8 cellular contexts compared by ENCODE assay signal in the genomic region with DNA sequence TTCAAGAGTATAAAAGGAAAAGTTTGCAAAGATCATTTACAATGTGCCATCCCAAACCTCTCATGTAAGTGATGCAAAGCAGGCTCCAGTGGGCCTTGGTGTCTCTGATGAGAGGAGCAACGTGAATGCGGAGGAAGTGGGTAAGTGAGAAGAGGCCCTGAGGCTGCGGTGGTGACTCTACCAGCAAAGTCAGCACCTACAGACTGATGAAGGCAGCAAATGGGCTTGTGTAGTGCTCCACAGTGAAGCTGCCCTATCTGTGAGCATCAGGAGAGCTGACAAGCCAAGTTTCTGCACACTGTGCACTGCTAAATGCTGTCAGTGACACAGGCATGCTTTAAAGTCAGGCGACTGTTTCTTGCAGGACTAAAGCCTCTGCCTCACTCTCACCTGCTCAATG. TPM values are rescaled to one million over a fixed set of nuclear protein-coding genes. Genes with fewer than 3 reads are reported as not detected.
A peak's percentile ranks its signal among the peaks of the same experiment; 100 is the strongest.
DNase-seq lines count a peak whose midpoint lies in the region; ATAC-seq lines count a peak whose summit lies in the region.

No MANE protein-coding gene starts in this region.

- POLR2A ChIA-PET in T-cell (lab: Charles Lee): interaction anchor here (0.6 to 1.4 kb wide), 6 partner anchors 11 to 383 kb away, joined by 3 to 9 read pairs (median 6); no protein-coding TSS in a partner anchor

- H3K4me1 Mint-ChIP-seq in T-cell: peaks cover 67 to 77% (median 74%) of the 10 kb centered on the region in 3 donors
- peaks cover 77% of the 10 kb centered on the region for H3K4me1 Mint-ChIP-seq in activated naive CD8-positive, alpha-beta T cell treated with anti-CD3 and anti-CD28 coated beads, Interleukin-2, amount 50 U/mL, for 24 hours

- CTCF ChIA-PET in T-cell (lab: Charles Lee): interaction anchor here in 1 of 2 donors (1.0 to 2.9 kb wide), 5 partner anchors 11 to 96 kb away, joined by 3 to 8 read pairs (median 4); no protein-coding TSS in a partner anchor

- no peaks in the 10 kb centered on the region for H3K27me3 Mint-ChIP-seq in T-cell
- no peaks in the 10 kb centered on the region for H3K27me3 Mint-ChIP-seq in activated naive CD8-positive, alpha-beta T cell treated with anti-CD3 and anti-CD28 coated beads, Interleukin-2, amount 50 U/mL, for 24 hours

- H3K4me3 Mint-ChIP-seq in T-cell: peak overlapping the region; percentile 26 to 64 (median 42)
- peak overlapping the region; percentile 59 for H3K4me3 Mint-ChIP-seq in activated naive CD8-positive, alpha-beta T cell treated with anti-CD3 and anti-CD28 coated beads, Interleukin-2, amount 50 U/mL, for 24 hours

- H3K9me3 Mint-ChIP-seq in T-cell: no peaks in the 10 kb centered on the region
- no peaks in the 10 kb centered on the region for H3K9me3 Mint-ChIP-seq in activated naive CD8-positive, alpha-beta T cell treated with anti-CD3 and anti-CD28 coated beads, Interleukin-2, amount 50 U/mL, for 24 hours

- H3K27ac Mint-ChIP-seq in T-cell: peak overlapping the region; percentile 93
- H3K27ac Mint-ChIP-seq in activated naive CD8-positive, alpha-beta T cell treated with anti-CD3 and anti-CD28 coated beads, Interleukin-2, amount 50 U/mL, for 24 hours: peak overlapping the region; percentile 93

- DNase-seq in T-cell (peak; percentile 55 to 90 (median 78)), NCI-H2107 (lab: John Stamatoyannopoulos, UW) (no peak), GM03348 (ENCODE audit: low spot score) (no peak), NCI-H1092 treated with DMSO at 0.1 percent for 48 hours (lab: John Stamatoyannopoulos, UW) (no peak)
- peak; percentile 73 for DNase-seq in activated naive CD8-positive, alpha-beta T cell treated with anti-CD3 and anti-CD28 coated beads, Interleukin-2, amount 50 U/mL, for 24 hours
- DNase-seq in stimulated activated CD8-positive, alpha-beta memory T cell treated with anti-CD3 and anti-CD28 coated beads, Interleukin-15, amount 100 ng/mL, for 24 hours (ENCODE audit: low read depth): peak; percentile 34

- ATAC-seq in GM19351 (IDR thresholded peaks at IDR 0.05; ENCODE audit: unreplicated experiment) (peak; percentile 42), T-cell (replicated peaks in 1 of 4) (peak; percentile 99), HG02981 (IDR thresholded peaks at IDR 0.05; ENCODE audit: unreplicated experiment) (no peak)
- ATAC-seq in activated naive CD8-positive, alpha-beta T cell treated with anti-CD3 and anti-CD28 coated beads, Interleukin-2, amount 50 U/mL, for 24 hours: peak; percentile 86

- H3K36me3 Mint-ChIP-seq in T-cell: no peaks in the 10 kb centered on the region
- H3K36me3 Mint-ChIP-seq in activated naive CD8-positive, alpha-beta T cell treated with anti-CD3 and anti-CD28 coated beads, Interleukin-2, amount 50 U/mL, for 24 hours (ENCODE audit: low read depth): peaks cover 2% of the 10 kb centered on the region

RNA-seq across cellular contexts. Expression of a gene that starts 15.6 kb away (rescaled TPM):
- 100 to 1,000 TPM in 4 of 5 donors, 10 to 100 TPM in 1; 95.0 to 108 (median 103) TPM for total RNA-seq in T-cell

Comparison
In these comparisons a context has a peak if more than half of its experiments do, and no peak if none do; other contexts are left out.
1. DNase-seq: peak in T-cell (34 of 34), activated naive CD8-positive, alpha-beta T cell treated with anti-CD3 and anti-CD28 coated beads, Interleukin-2, amount 50 U/mL, for 24 hours (single experiment) and stimulated activated CD8-positive, alpha-beta memory T cell treated with anti-CD3 and anti-CD28 coated beads, Interleukin-15, amount 100 ng/mL, for 24 hours (single experiment); none in NCI-H2107 (single experiment), GM03348 (single experiment) and NCI-H1092 treated with DMSO at 0.1 percent for 48 hours (single experiment).